Comparison of ENCODE assay signal across 8 cellular contexts in genomic region chr1:54403808-54404261, GRCh38. TPM values are rescaled to one million over a fixed set of nuclear protein-coding genes. Genes with fewer than 3 reads are reported as not detected.
DNase-seq lines count a peak whose midpoint lies in the region; ATAC-seq, FAIRE-seq and TF ChIP-seq lines count a peak whose summit lies in the region.

No MANE protein-coding gene starts in this region.

- H4K91ac ChIP-seq in H1 (replicated peaks; ENCODE audit: insufficient read length, low read length): no peak overlapping the region

- CTCF ChIA-PET in OCI-LY7 (lab: Charles Lee; ENCODE audit: unreplicated experiment) (interaction anchor here (0.6 kb wide), 1 partner anchor 46 kb away, joined by 4 read pairs; no protein-coding TSS in a partner anchor), H1 (lab: Charles Lee; ENCODE audit: partially characterized antibody) (interaction anchor here (0.6 to 3.1 kb wide), 20 partner anchors 11 to 322 kb away, joined by 3 to 11 read pairs (median 4); no protein-coding TSS in a partner anchor)

- H3K23me2 ChIP-seq in H1 (ENCODE audit: low read depth, low read length): peaks cover 13% of the 10 kb centered on the region

- no peak for ATAC-seq in HG02885 (IDR thresholded peaks at IDR 0.05; ENCODE audit: poor library complexity, unreplicated experiment)
- no peak for ATAC-seq in pancreas

- peaks cover 12% of the 10 kb centered on the region; the same call in 1 of the 2 replicates for H3K79me2 ChIP-seq in OCI-LY7 (ENCODE audit: insufficient read depth, low read depth, low read length)
- H3K79me2 ChIP-seq in H1 (ENCODE audit: control insufficient read depth in 1 of 2, insufficient read depth in 2 of 2, low read length in 2 of 2): peaks cover 24 to 67% of the 10 kb centered on the region in 2 experiments

- H2BK20ac ChIP-seq in H1 (ENCODE audit: low read length): no peak overlapping the region

- H4K20me1 ChIP-seq in OCI-LY7 (ENCODE audit: insufficient read depth, low read length) (no peaks in the 10 kb centered on the region; the same call in 1 of the 2 replicates), H1 (replicated peaks in 1 of 2; ENCODE audit: control insufficient read depth in 1 of 2, insufficient read depth in 2 of 2, low read length in 2 of 2) (peaks cover 19 to 41% of the 10 kb centered on the region in 2 experiments)

- H2AFZ ChIP-seq in OCI-LY7 (ENCODE audit: low read length) (no peak overlapping the region), H1 (ENCODE audit: low read length) (no peak overlapping the region)

- no peak overlapping the region for H4K5ac ChIP-seq in H1 (ENCODE audit: insufficient read length, low read depth, low read length)

- no peak overlapping the region for H3K56ac ChIP-seq in H1 (replicated peaks; ENCODE audit: insufficient read length, low read depth, low read length)

- H3K27ac ChIP-seq in OCI-LY7 (ENCODE audit: low read depth, low read length, poor library complexity, severe bottlenecking): peak overlapping the region; percentile 13
- H3K27ac ChIP-seq in H1 (ENCODE audit: low read depth, low read length): no peak overlapping the region
- H3K27ac ChIP-seq in pancreas: no peak overlapping the region

- peaks cover 23% of the 10 kb centered on the region for H3K4me1 ChIP-seq in ES-I3 (ENCODE audit: insufficient read depth, low read length)
- peaks cover 40% of the 10 kb centered on the region for H3K4me1 ChIP-seq in OCI-LY7 (ENCODE audit: insufficient read depth, low read length, poor library complexity, severe bottlenecking)
- H3K4me1 ChIP-seq in H1 (replicated peaks in 1 of 4; ENCODE audit: control insufficient read depth in 3 of 4, insufficient read depth in 4 of 4, low read length in 3 of 4): peaks cover 14 to 26% (median 19%) of the 10 kb centered on the region in 4 experiments
- H3K4me1 ChIP-seq in pancreas: peaks cover 4 to 28% (median 14%) of the 10 kb centered on the region in 3 donors

- H3K27me3 ChIP-seq in H1 (replicated peaks in 1 of 4; ENCODE audit: control insufficient read depth in 3 of 4, extremely low read depth in 1 of 4, insufficient read depth in 3 of 4, low read length in 3 of 4) (no peaks in the 10 kb centered on the region), pancreas (no peaks in the 10 kb centered on the region)

- H3K14ac ChIP-seq in H1 (ENCODE audit: insufficient read length): no peak overlapping the region

- TF ChIP-seq RAD21 in H1 (IDR thresholded peaks at IDR 0.05 in 1 of 2, conservative IDR thresholded peaks at IDR 0.05 in 1 of 2; ENCODE audit: low read depth in 2 of 2, low read length in 2 of 2): no peak

- peak overlapping the region; percentile 95 for H3K27ac Mint-ChIP-seq in progenitor cell of endocrine pancreas

- H3K23ac ChIP-seq in H1 (ENCODE audit: insufficient read length): no peak overlapping the region

- no peak for TF ChIP-seq EP300 in H1 (IDR thresholded peaks at IDR 0.05; ENCODE audit: borderline replicate concordance in 1 of 2, low read depth in 2 of 2, low read length in 2 of 2)

- peaks cover 32% of the 10 kb centered on the region for H3K36me3 ChIP-seq in ES-I3 (ENCODE audit: insufficient read depth, low read length)
- peaks cover 48% of the 10 kb centered on the region for H3K36me3 ChIP-seq in OCI-LY7 (ENCODE audit: insufficient read depth, low read length)
- peaks cover 31 to 53% (median 40%) of the 10 kb centered on the region in 4 experiments for H3K36me3 ChIP-seq in H1 (ENCODE audit: control insufficient read depth in 2 of 4, insufficient read depth in 4 of 4, low read length in 3 of 4)
- peaks cover 0 to 6% (median 0%) of the 10 kb centered on the region in 3 donors for H3K36me3 ChIP-seq in pancreas

- no peak overlapping the region for H2BK12ac ChIP-seq in H1 (ENCODE audit: low read depth, low read length)

- H3K9me3 Mint-ChIP-seq in progenitor cell of endocrine pancreas (ENCODE audit: low read depth): no peaks in the 10 kb centered on the region

- no peak overlapping the region for H4K8ac ChIP-seq in H1 (ENCODE audit: extremely low read depth, insufficient read depth, low read length)

- intact Hi-C loops in OCI-LY7 (cut with micrococcal nuclease; ENCODE audit: unreplicated experiment): no loop called here
- intact Hi-C loops in pancreas (cut with DNase I): loop anchor here in 1 of 3 donors (10.0 kb wide), 1 partner anchor 279 kb away; no protein-coding TSS in a partner anchor

- FAIRE-seq in H1 (lab: Jason Lieb, UNC) (no peak), pancreas (lab: Jason Lieb, UNC) (no peak)

- no peaks in the 10 kb centered on the region for H3K9me2 ChIP-seq in OCI-LY7 (ENCODE audit: insufficient read depth, low read length)

- peak overlapping the region; percentile 73 for H3K4me3 ChIP-seq in OCI-LY7 (ENCODE audit: low read depth, low read length, poor library complexity, severe bottlenecking)
- peak overlapping the region; percentile 34 to 90 (median 80); a peak in 5 of 8 replicates for H3K4me3 ChIP-seq in H1 (ENCODE audit: extremely low read depth in 1 of 4, insufficient read depth in 2 of 4, low read depth in 3 of 4, low read length in 4 of 4)
- peak overlapping the region in 1 of 4 donors; percentile 17 for H3K4me3 ChIP-seq in pancreas

- peak overlapping the region; percentile 82 for H3K4me2 ChIP-seq in OCI-LY7 (ENCODE audit: low read length)
- peak overlapping the region; percentile 67 to 100 for H3K4me2 ChIP-seq in H1 (ENCODE audit: insufficient read depth in 1 of 2, low read depth in 2 of 2, low read length in 2 of 2)

- no peak for TF ChIP-seq CTCF in OCI-LY7 (conservative IDR thresholded peaks at IDR 0.05; ENCODE audit: low read length)
- no peak for TF ChIP-seq CTCF in H1 (IDR thresholded peaks at IDR 0.05; ENCODE audit: control extremely low read depth in 1 of 3, insufficient read depth in 1 of 3, low read depth in 1 of 3, low read length in 3 of 3)
- no peak for TF ChIP-seq CTCF in progenitor cell of endocrine pancreas (IDR thresholded peaks at IDR 0.05; ENCODE audit: unreplicated experiment)
- no peak for TF ChIP-seq CTCF in pancreas (IDR thresholded peaks at IDR 0.05)

- no peak overlapping the region for H2AK5ac ChIP-seq in H1 (ENCODE audit: low read depth, low read length)

- H3K27me3 Mint-ChIP-seq in progenitor cell of endocrine pancreas: no peaks in the 10 kb centered on the region

- H3K18ac ChIP-seq in H1 (ENCODE audit: extremely low read depth, low read length): no peak overlapping the region

- no peak overlapping the region for H2BK120ac ChIP-seq in H1 (replicated peaks; ENCODE audit: low read depth, low read length)

- H3K4ac ChIP-seq in H1 (replicated peaks; ENCODE audit: insufficient read length, low read depth, low read length): no peak overlapping the region

- no TSS peak for BruUV-seq in OCI-LY7 (replicated peaks; lab: Mats Ljungman, UMichigan)

- TF ChIP-seq POLR2A in H1 (IDR thresholded peaks at IDR 0.05; ENCODE audit: control extremely low read depth in 1 of 2, low read depth in 2 of 2, low read length in 2 of 2): no peak

- H3K9me3 ChIP-seq in ES-I3 (ENCODE audit: control insufficient read depth, insufficient read depth, low read length): no peaks in the 10 kb centered on the region
- H3K9me3 ChIP-seq in OCI-LY7 (ENCODE audit: low read length): no peaks in the 10 kb centered on the region
- no peaks in the 10 kb centered on the region for H3K9me3 ChIP-seq in H1 (ENCODE audit: insufficient read depth in 2 of 2, low read depth in 1 of 2, low read length in 1 of 2)
- no peaks in the 10 kb centered on the region for H3K9me3 ChIP-seq in pancreas

- no peak overlapping the region for H2BK15ac ChIP-seq in H1 (ENCODE audit: low read length)

- H3K4me1 Mint-ChIP-seq in progenitor cell of endocrine pancreas (ENCODE audit: low read depth): peaks cover 54% of the 10 kb centered on the region

- POLR2A ChIA-PET in OCI-LY7 (lab: Charles Lee) (interaction anchor here (0.8 to 0.9 kb wide), 3 partner anchors 9 to 132 kb away, joined by 3 to 4 read pairs (median 3); no protein-coding TSS in a partner anchor), H1 (lab: Charles Lee; ENCODE audit: partially characterized antibody) (interaction anchor here (0.6 to 5.8 kb wide), 19 partner anchors 9 to 307 kb away, joined by 3 to 216 read pairs (median 5); no protein-coding TSS in a partner anchor)

- H3K4me3 Mint-ChIP-seq in progenitor cell of endocrine pancreas (ENCODE audit: low read depth): peak overlapping the region; percentile 87

- H2BK5ac ChIP-seq in H1 (ENCODE audit: low read depth, low read length): no peak overlapping the region

- WGBS in H1 (ENCODE audit: extremely low coverage in 1 of 2, insufficient coverage in 1 of 2, insufficient read length in 1 of 2, insufficient replicate concordance in 2 of 2, low coverage in 1 of 2, low lambda C conversion rate in 2 of 2, missing lambda C conversion rate in 1 of 2), 2 experiments: 66% methylated on average over 9 of the region's 10 CpGs; no CpG with 5 or more reads in 1 of the 2 experiments
- 74 to 76% methylated on average over 10 of the region's 10 CpGs for WGBS in pancreas, 2 donors

- H3K9ac ChIP-seq in ES-I3 (ENCODE audit: low read depth, low read length): peak overlapping the region; percentile 64; the same call in 1 of the 2 replicates
- no peak overlapping the region; a peak in 2 of 7 replicates for H3K9ac ChIP-seq in H1 (replicated peaks in 1 of 4; ENCODE audit: extremely low read depth in 1 of 4, low read depth in 3 of 4, low read length in 3 of 4)

- peaks cover 40% of the 10 kb centered on the region for H3K36me3 Mint-ChIP-seq in progenitor cell of endocrine pancreas (ENCODE audit: insufficient read depth)

- peak; percentile 26 for DNase-seq in OCI-LY7 (ENCODE audit: low spot score)
- DNase-seq in H1 (ENCODE audit: low read depth in 1 of 2, low spot score in 2 of 2): no peak
- DNase-seq in progenitor cell of endocrine pancreas (ENCODE audit: low spot score, unreplicated experiment): no peak
- DNase-seq in pancreas: no peak
- DNase-seq in D341Med (ENCODE audit: low spot score): no peak
- no peak for DNase-seq in DMS79 (lab: John Stamatoyannopoulos, UW)

- H3K79me1 ChIP-seq in H1 (ENCODE audit: low read depth, low read length): peaks cover 25% of the 10 kb centered on the region

TF ChIP-seq in H1, 55 proteins besides CTCF, POLR2A, EP300 and RAD21:
- TF ChIP-seq POU5F1 (IDR thresholded peaks at IDR 0.05; ENCODE audit: low read depth, low read length): no peak

RNA-seq across cellular contexts. Expression of gene SSBP3, which starts 2.4 kb away (rescaled TPM):
- total RNA-seq in OCI-LY7 (2014; rRNA removed; shearing (Covaris generic)): 11.2 and 16.5 TPM in 2 replicates
- total RNA-seq in OCI-LY7 (2022) (44.9 and 53.2 TPM in 2 replicates), progenitor cell of endocrine pancreas (149 and 161 TPM in 2 replicates), pancreas (10 to 100 TPM; 20.5 to 25.2 (median 22.9) TPM)
- 133 and 134 TPM in 2 replicates for total RNA-seq in H1 (2021; fragmentation: NEBNext Ultra II Directional; extraction: Animal tissue kit (Norgen Biotek cat#: 25700))
- polyA plus RNA-seq in H1 (2011; rRNA removed) (99.7 and 126 TPM in 2 replicates), pancreas (10 to 100 TPM; 16.4 to 31.0 TPM)
- polyA plus RNA-seq in H1 (2011; cell fraction: cytosol; rRNA removed): 76.0 TPM
- polyA plus RNA-seq in H1 (2011; cell fraction: nucleus; rRNA removed): 114 TPM
- polyA plus RNA-seq in H1 (2012, experiment 1 of 2): 108 to 113 TPM (median 112 TPM) in 4 replicates
- 86.8 TPM for polyA plus RNA-seq in H1 (2012, experiment 2 of 2)
- polyA plus RNA-seq in H1 (2013, experiment 1 of 2): 131 TPM
- 128 TPM for polyA plus RNA-seq in H1 (2013, experiment 2 of 2)
- polyA minus RNA-seq in H1 (2011; rRNA and poly(A)+ RNA removed): 35.3 and 44.7 TPM in 2 replicates
- 39.1 TPM for polyA minus RNA-seq in H1 (2011; cell fraction: cytosol; rRNA and poly(A)+ RNA removed)
- polyA minus RNA-seq in H1 (2011; cell fraction: nucleus; rRNA and poly(A)+ RNA removed): 26.8 TPM
